Comparison of ENCODE assay signal across 8 cellular contexts in genomic region chr13:46553886-46554855, GRCh38. TPM values are rescaled to one million over a fixed set of nuclear protein-coding genes. Genes with fewer than 3 reads are reported as not detected.
DNase-seq lines count a peak whose midpoint lies in the region; ATAC-seq and TF ChIP-seq lines count a peak whose summit lies in the region.

No MANE protein-coding gene starts in this region.

- no peaks in the 10 kb centered on the region for H3K9me3 Mint-ChIP-seq in activated CD4-positive, alpha-beta T cell treated with anti-CD3 and anti-CD28 coated beads for 36 hours (ENCODE audit: low read depth)

- no peaks in the 10 kb centered on the region for H3K9me3 ChIP-seq in colonic mucosa

- H3K27ac Mint-ChIP-seq in activated CD4-positive, alpha-beta T cell treated with anti-CD3 and anti-CD28 coated beads for 36 hours: peak overlapping the region; percentile 91

- in situ Hi-C loops in GM13976 (cut with MboI; ENCODE audit: low sequenced_read_pairs, unreplicated experiment): no loop called here

- POLR2A ChIA-PET in activated CD4-positive, alpha-beta T cell treated with anti-CD3 and anti-CD28 coated beads for 36 hours (lab: Charles Lee): interaction anchor here (1.4 kb wide), 1 partner anchor 24 kb away, joined by 5 read pairs; no protein-coding TSS in a partner anchor

- ATAC-seq in HG02852 (IDR thresholded peaks at IDR 0.05; ENCODE audit: unreplicated experiment) (peak; percentile 48), left lobe of liver (peak; percentile 67)
- ATAC-seq in activated CD4-positive, alpha-beta T cell treated with anti-CD3 and anti-CD28 coated beads for 36 hours: peak; percentile 66

- peak overlapping the region; percentile 87 for H3K27ac ChIP-seq in colonic mucosa

- H3K4me3 Mint-ChIP-seq in activated CD4-positive, alpha-beta T cell treated with anti-CD3 and anti-CD28 coated beads for 36 hours: peak overlapping the region; percentile 91

- no peaks in the 10 kb centered on the region for H3K27me3 ChIP-seq in colonic mucosa

- H3K4me1 ChIP-seq in colonic mucosa: peaks cover 8% of the 10 kb centered on the region

- CTCF ChIA-PET in activated CD4-positive, alpha-beta T cell treated with anti-CD3 and anti-CD28 coated beads for 36 hours (lab: Charles Lee): interaction anchor here (1.2 to 1.5 kb wide), 2 partner anchors 114 to 167 kb away, joined by 4 read pairs; no protein-coding TSS in a partner anchor

- intact Hi-C loops in activated CD4-positive, alpha-beta T cell treated with anti-CD3 and anti-CD28 coated beads for 36 hours (cut with DNase I, micrococcal nuclease): loop anchor here (1.0 to 5.0 kb wide), 10 partner anchors 17 to 501 kb away; partner anchors contain the start of genes ESD (in 1 of the 2) and ZC3H13 (in 1 of the 2)
- intact Hi-C loops in colonic mucosa (cut with DNase I): loop anchor here (10.0 kb wide), 1 partner anchor 131 kb away; no protein-coding TSS in a partner anchor

- peak overlapping the region; percentile 92 to 93 for H3K9ac ChIP-seq in colonic mucosa (ENCODE audit: low read depth in 2 of 2, low read length in 2 of 2)

- TF ChIP-seq CTCF in GM13976 (IDR thresholded peaks at IDR 0.05; ENCODE audit: borderline replicate concordance, control extremely low read depth, extremely low read depth, insufficient read depth, missing control alignments): peak; percentile 14
- no peak for TF ChIP-seq CTCF in colonic mucosa (IDR thresholded peaks at IDR 0.05)

- H3K36me3 ChIP-seq in colonic mucosa: no peaks in the 10 kb centered on the region

- H3K4me3 ChIP-seq in colonic mucosa: peak overlapping the region; percentile 86

- H3K27me3 Mint-ChIP-seq in activated CD4-positive, alpha-beta T cell treated with anti-CD3 and anti-CD28 coated beads for 36 hours: no peaks in the 10 kb centered on the region

- peaks cover 2% of the 10 kb centered on the region for H3K36me3 Mint-ChIP-seq in activated CD4-positive, alpha-beta T cell treated with anti-CD3 and anti-CD28 coated beads for 36 hours (ENCODE audit: low read depth)

- DNase-seq in GM13976 (ENCODE audit: low spot score): peak; percentile 73
- DNase-seq in NCI-H226: peak; percentile 70
- DNase-seq in activated CD4-positive, alpha-beta T cell treated with anti-CD3 and anti-CD28 coated beads for 36 hours: peak; percentile 82
- DNase-seq in colonic mucosa: peak; percentile 77
- DNase-seq in left lobe of liver (ENCODE audit: low spot score): peak; percentile 67
- DNase-seq in stimulated activated CD4-positive, alpha-beta T cell treated with anti-CD3 and anti-CD28 coated beads, Interleukin-1b, Interleukin-23, amount 100 ng/mL, for 48 hours: peak; percentile 72
- no peak for DNase-seq in GM19240 (ENCODE audit: insufficient read length, low spot score)

- H3K4me1 Mint-ChIP-seq in activated CD4-positive, alpha-beta T cell treated with anti-CD3 and anti-CD28 coated beads for 36 hours: peaks cover 47% of the 10 kb centered on the region

RNA-seq across cellular contexts. Expression of gene LRCH1, which starts 1.2 kb away (rescaled TPM):
- total RNA-seq in activated CD4-positive, alpha-beta T cell treated with anti-CD3 and anti-CD28 coated beads for 36 hours: 10 to 100 TPM; 14.8 to 16.4 TPM
- total RNA-seq in colonic mucosa (10 to 100 TPM; 12.8 to 19.6 TPM), left lobe of liver (6.0 TPM)
